2 cellular contexts compared by ENCODE assay signal in the genomic region with DNA sequence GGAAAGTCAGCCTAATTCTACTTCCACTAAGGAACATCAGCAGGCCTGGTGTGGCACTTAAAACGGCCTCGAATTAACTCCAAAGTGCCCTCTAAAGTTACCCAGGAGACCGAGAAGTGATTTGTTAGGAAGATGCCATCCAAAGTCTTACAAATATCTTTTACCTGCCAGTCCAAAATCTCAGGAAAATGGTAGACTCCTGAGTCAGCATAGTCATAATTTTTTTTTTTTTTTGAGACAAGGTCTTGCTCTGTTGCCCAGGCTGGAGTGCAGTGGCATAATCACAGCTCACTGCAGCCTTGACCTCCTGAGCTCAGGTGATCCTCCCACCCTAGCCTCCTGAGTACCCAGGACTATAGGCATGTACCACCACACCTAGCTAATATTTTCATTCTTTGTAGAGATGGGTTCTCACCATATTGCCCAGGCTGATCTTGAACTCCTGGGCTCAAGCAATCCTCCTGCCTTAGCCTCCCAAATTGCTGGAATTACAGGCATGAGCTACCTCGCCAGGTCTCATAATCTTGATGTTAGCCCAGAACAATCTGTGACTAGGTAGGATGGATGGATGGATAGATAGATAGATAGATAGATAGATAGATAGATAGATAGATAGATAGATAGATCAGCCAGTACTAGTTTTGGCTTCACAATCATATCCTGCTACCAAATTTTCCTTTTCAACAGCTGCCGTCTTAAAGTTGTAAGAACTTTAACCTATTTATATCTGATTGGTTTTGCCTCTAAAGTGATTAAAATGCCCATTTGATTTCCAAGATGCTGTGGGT.
TF ChIP-seq lines count a peak whose summit lies in the region.

No MANE protein-coding gene starts in this region.

TF ChIP-seq in K562, 482 proteins besides CTCF, POLR2A, EP300 and RAD21:
- no peak for TF ChIP-seq ZNF79 (CRISPR knock-in tag; IDR thresholded peaks at IDR 0.05; ENCODE audit: low read depth)
- peak; percentile 52; the same call in 1 of the 2 replicates for TF ChIP-seq C11orf30 (IDR thresholded peaks at IDR 0.05; ENCODE audit: low read depth)
- TF ChIP-seq ARHGAP35 (IDR thresholded peaks at IDR 0.05; ENCODE audit: partially characterized antibody), result no peak
- peak; percentile 90 for TF ChIP-seq DACH1 (IDR thresholded peaks at IDR 0.05; ENCODE audit: partially characterized antibody)
- no peak for TF ChIP-seq ZNF740 (CRISPR knock-in tag; IDR thresholded peaks at IDR 0.05)
- TF ChIP-seq ZNF740 (tag; IDR thresholded peaks at IDR 0.05), result no peak
- TF ChIP-seq ZNF398 (CRISPR knock-in tag; IDR thresholded peaks at IDR 0.05), result no peak
- TF ChIP-seq MAFG (tag; conservative IDR thresholded peaks at IDR 0.05), result peak; percentile 31; the same call in 1 of the 2 replicates
- TF ChIP-seq, protein P1, sequence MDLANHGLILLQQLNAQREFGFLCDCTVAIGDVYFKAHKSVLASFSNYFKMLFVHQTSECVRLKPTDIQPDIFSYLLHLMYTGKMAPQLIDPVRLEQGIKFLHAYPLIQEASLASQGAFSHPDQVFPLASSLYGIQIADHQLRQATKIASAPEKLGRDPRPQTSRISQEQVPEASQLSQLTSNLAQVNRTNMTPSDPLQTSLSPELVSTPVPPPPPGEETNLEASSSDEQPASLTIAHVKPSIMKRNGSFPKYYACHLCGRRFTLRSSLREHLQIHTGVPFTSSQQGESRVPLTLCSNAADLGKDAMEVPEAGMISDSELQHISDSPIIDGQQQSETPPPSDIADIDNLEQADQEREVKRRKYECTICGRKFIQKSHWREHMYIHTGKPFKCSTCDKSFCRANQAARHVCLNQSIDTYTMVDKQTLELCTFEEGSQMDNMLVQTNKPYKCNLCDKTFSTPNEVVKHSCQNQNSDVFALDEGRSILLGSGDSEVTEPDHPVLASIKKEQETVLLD (IDR thresholded peaks at IDR 0.05), result no peak
- TF ChIP-seq ZNF316 (IDR thresholded peaks at IDR 0.05), result peak; percentile 66; the same call in 1 of the 2 replicates

TF ChIP-seq in WTC11, 78 proteins besides CTCF, POLR2A, EP300 and RAD21:
- TF ChIP-seq, protein P2, sequence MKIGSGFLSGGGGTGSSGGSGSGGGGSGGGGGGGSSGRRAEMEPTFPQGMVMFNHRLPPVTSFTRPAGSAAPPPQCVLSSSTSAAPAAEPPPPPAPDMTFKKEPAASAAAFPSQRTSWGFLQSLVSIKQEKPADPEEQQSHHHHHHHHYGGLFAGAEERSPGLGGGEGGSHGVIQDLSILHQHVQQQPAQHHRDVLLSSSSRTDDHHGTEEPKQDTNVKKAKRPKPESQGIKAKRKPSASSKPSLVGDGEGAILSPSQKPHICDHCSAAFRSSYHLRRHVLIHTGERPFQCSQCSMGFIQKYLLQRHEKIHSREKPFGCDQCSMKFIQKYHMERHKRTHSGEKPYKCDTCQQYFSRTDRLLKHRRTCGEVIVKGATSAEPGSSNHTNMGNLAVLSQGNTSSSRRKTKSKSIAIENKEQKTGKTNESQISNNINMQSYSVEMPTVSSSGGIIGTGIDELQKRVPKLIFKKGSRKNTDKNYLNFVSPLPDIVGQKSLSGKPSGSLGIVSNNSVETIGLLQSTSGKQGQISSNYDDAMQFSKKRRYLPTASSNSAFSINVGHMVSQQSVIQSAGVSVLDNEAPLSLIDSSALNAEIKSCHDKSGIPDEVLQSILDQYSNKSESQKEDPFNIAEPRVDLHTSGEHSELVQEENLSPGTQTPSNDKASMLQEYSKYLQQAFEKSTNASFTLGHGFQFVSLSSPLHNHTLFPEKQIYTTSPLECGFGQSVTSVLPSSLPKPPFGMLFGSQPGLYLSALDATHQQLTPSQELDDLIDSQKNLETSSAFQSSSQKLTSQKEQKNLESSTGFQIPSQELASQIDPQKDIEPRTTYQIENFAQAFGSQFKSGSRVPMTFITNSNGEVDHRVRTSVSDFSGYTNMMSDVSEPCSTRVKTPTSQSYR (CRISPR knock-in tag; IDR thresholded peaks at IDR 0.05), result no peak
- no peak for TF ChIP-seq AFF4 (CRISPR knock-in tag; IDR thresholded peaks at IDR 0.05; ENCODE audit: borderline replicate concordance)
- TF ChIP-seq, protein P3, sequence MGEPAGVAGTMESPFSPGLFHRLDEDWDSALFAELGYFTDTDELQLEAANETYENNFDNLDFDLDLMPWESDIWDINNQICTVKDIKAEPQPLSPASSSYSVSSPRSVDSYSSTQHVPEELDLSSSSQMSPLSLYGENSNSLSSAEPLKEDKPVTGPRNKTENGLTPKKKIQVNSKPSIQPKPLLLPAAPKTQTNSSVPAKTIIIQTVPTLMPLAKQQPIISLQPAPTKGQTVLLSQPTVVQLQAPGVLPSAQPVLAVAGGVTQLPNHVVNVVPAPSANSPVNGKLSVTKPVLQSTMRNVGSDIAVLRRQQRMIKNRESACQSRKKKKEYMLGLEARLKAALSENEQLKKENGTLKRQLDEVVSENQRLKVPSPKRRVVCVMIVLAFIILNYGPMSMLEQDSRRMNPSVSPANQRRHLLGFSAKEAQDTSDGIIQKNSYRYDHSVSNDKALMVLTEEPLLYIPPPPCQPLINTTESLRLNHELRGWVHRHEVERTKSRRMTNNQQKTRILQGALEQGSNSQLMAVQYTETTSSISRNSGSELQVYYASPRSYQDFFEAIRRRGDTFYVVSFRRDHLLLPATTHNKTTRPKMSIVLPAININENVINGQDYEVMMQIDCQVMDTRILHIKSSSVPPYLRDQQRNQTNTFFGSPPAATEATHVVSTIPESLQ (CRISPR knock-in tag; IDR thresholded peaks at IDR 0.05), result no peak
- TF ChIP-seq OVOL2 (CRISPR knock-in tag; IDR thresholded peaks at IDR 0.05; ENCODE audit: borderline replicate concordance), result no peak
- TF ChIP-seq ZNF671 (CRISPR knock-in tag; IDR thresholded peaks at IDR 0.05), result no peak
- TF ChIP-seq CBFB (CRISPR knock-in tag; IDR thresholded peaks at IDR 0.05; ENCODE audit: low read depth), result no peak
